Comparison of ENCODE assay signal across 7 cellular contexts in the genomic region with DNA sequence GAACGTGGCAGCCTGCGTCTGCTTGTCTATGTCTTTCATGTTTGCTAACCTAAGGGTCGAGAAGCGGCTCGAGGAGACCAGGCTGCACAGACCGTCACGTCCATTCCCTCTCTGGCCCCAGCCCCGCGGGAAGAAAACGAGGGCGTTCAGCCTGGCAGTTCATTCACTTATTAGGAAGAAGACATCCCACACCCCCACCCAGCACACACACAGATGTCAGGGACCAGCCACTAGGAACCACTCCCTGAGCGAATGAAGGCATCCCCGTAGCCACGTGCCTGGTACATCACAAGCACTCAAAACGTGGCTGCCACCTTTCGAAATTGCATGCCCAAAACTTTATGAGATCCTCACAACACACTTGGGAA. TPM values are rescaled to one million over a fixed set of nuclear protein-coding genes. Genes with fewer than 3 reads are reported as not detected.
DNase-seq lines count a peak whose midpoint lies in the region; ATAC-seq and TF ChIP-seq lines count a peak whose summit lies in the region.

No MANE protein-coding gene starts in this region.

- TF ChIP-seq CTCF in HEK293 (tag by site-specific recombination; IDR thresholded peaks at IDR 0.05) (no peak), activated B cell treated with CpG ODN at 0.5 μM for 24 hours (IDR thresholded peaks at IDR 0.05) (no peak), mucosa of descending colon (IDR thresholded peaks at IDR 0.05) (no peak)

- POLR2A ChIA-PET in HEK293 (lab: Yijun Ruan, JAX) = interaction anchor here (0.5 kb wide), 1 partner anchor 29 kb away, joined by 4 read pairs; no protein-coding TSS in a partner anchor
- POLR2A ChIA-PET in activated B cell treated with CpG ODN at 0.5 μM for 24 hours (lab: Charles Lee) = interaction anchor here (0.6 kb wide), 1 partner anchor 20 kb away, joined by 7 read pairs; no protein-coding TSS in a partner anchor

- DNase-seq in activated B cell treated with CpG ODN at 0.5 μM for 24 hours = no peak
- DNase-seq in stimulated activated naive CD8-positive, alpha-beta T cell treated with anti-CD3 and anti-CD28 coated beads, Interleukin-15, amount 100 ng/mL, for 72 hours = no peak
- no peak for DNase-seq in NCI-H1092 treated with DMSO at 0.1 percent for 48 hours (lab: John Stamatoyannopoulos, UW)
- no peak for DNase-seq in mucosa of descending colon
- no peak for DNase-seq in EL

- CTCF ChIA-PET in HEK293 (lab: Yijun Ruan, JAX) = no interaction called here
- CTCF ChIA-PET in activated B cell treated with CpG ODN at 0.5 μM for 24 hours (lab: Charles Lee) = interaction anchor here (1.2 kb wide), 1 partner anchor 9 kb away, joined by 4 read pairs; no protein-coding TSS in a partner anchor

- peaks cover 22% of the 10 kb centered on the region for H3K4me1 Mint-ChIP-seq in activated B cell treated with CpG ODN at 0.5 μM for 24 hours
- peaks cover 38% of the 10 kb centered on the region for H3K4me1 Mint-ChIP-seq in stimulated activated naive CD8-positive, alpha-beta T cell treated with anti-CD3 and anti-CD28 coated beads, Interleukin-15, amount 100 ng/mL, for 72 hours

- H3K27ac ChIP-seq in HEK293 (ENCODE audit: extremely low read depth, low read depth, low read length) = peak overlapping the region; percentile 20; the same call in 1 of the 2 replicates

- H3K27ac Mint-ChIP-seq in activated B cell treated with CpG ODN at 0.5 μM for 24 hours = peak overlapping the region; percentile 95
- H3K27ac Mint-ChIP-seq in stimulated activated naive CD8-positive, alpha-beta T cell treated with anti-CD3 and anti-CD28 coated beads, Interleukin-15, amount 100 ng/mL, for 72 hours = peak overlapping the region; percentile 99

- H3K9me3 Mint-ChIP-seq in activated B cell treated with CpG ODN at 0.5 μM for 24 hours = no peaks in the 10 kb centered on the region
- no peaks in the 10 kb centered on the region for H3K9me3 Mint-ChIP-seq in stimulated activated naive CD8-positive, alpha-beta T cell treated with anti-CD3 and anti-CD28 coated beads, Interleukin-15, amount 100 ng/mL, for 72 hours

- peaks cover 24% of the 10 kb centered on the region for H3K36me3 Mint-ChIP-seq in activated B cell treated with CpG ODN at 0.5 μM for 24 hours (ENCODE audit: low read depth)

- H3K9me3 ChIP-seq in HEK293 (ENCODE audit: control insufficient read depth, insufficient read depth, low read depth, low read length) = no peaks in the 10 kb centered on the region
- H3K9me3 ChIP-seq in iPS-15b (ENCODE audit: control insufficient read depth, insufficient read depth, low read length) = no peaks in the 10 kb centered on the region
- no peaks in the 10 kb centered on the region for H3K9me3 ChIP-seq in mucosa of descending colon

- H3K27me3 ChIP-seq in iPS-15b (ENCODE audit: control insufficient read depth, insufficient read depth, low read length) = no peaks in the 10 kb centered on the region

- H3K4me1 ChIP-seq in HEK293 (ENCODE audit: control insufficient read depth, insufficient read depth, low read length) = no peaks in the 10 kb centered on the region
- peaks cover 4% of the 10 kb centered on the region for H3K4me1 ChIP-seq in iPS-15b (ENCODE audit: control insufficient read depth, insufficient read depth, low read length)
- H3K4me1 ChIP-seq in mucosa of descending colon (ENCODE audit: low read depth) = peaks cover 4% of the 10 kb centered on the region

- intact Hi-C loops in activated B cell treated with CpG ODN at 0.5 μM for 24 hours (cut with micrococcal nuclease) = no loop called here
- intact Hi-C loops in mucosa of descending colon (cut with DNase I, micrococcal nuclease) = no loop called here

- H3K4me3 ChIP-seq in HEK293 (ENCODE audit: low read depth, low read length) (peak overlapping the region; percentile 84), iPS-15b (ENCODE audit: low read depth, low read length) (peak overlapping the region; percentile 85), mucosa of descending colon (no peak overlapping the region)

- peak overlapping the region; percentile 95 for H3K4me3 Mint-ChIP-seq in activated B cell treated with CpG ODN at 0.5 μM for 24 hours
- H3K4me3 Mint-ChIP-seq in stimulated activated naive CD8-positive, alpha-beta T cell treated with anti-CD3 and anti-CD28 coated beads, Interleukin-15, amount 100 ng/mL, for 72 hours = peak overlapping the region; percentile 91 to 95

- H3K36me3 ChIP-seq in HEK293 (ENCODE audit: control insufficient read depth in 2 of 2, insufficient read depth in 1 of 2, low read length in 2 of 2) = peaks cover 0 to 31% of the 10 kb centered on the region in 2 experiments; a peak in 1 of 3 replicates
- H3K36me3 ChIP-seq in iPS-15b (ENCODE audit: control insufficient read depth, insufficient read depth, low read length) = no peaks in the 10 kb centered on the region
- no peaks in the 10 kb centered on the region for H3K36me3 ChIP-seq in mucosa of descending colon (ENCODE audit: low read depth)

- H3K9ac ChIP-seq in iPS-15b (ENCODE audit: low read depth, low read length) = peak overlapping the region; percentile 71

- H3K27me3 Mint-ChIP-seq in activated B cell treated with CpG ODN at 0.5 μM for 24 hours = peaks cover 4% of the 10 kb centered on the region
- H3K27me3 Mint-ChIP-seq in stimulated activated naive CD8-positive, alpha-beta T cell treated with anti-CD3 and anti-CD28 coated beads, Interleukin-15, amount 100 ng/mL, for 72 hours = peaks cover 9% of the 10 kb centered on the region

- ATAC-seq in activated B cell treated with CpG ODN at 0.5 μM for 24 hours (ENCODE audit: low read depth) = no peak
- ATAC-seq in stimulated activated naive CD8-positive, alpha-beta T cell treated with anti-CD3 and anti-CD28 coated beads, Interleukin-15, amount 100 ng/mL, for 72 hours = no peak
- no peak for ATAC-seq in mucosa of descending colon

TF ChIP-seq in HEK293, 187 proteins besides CTCF, POLR2A, EP300 and RAD21 (continues in another document):
- TF ChIP-seq, protein P1, sequence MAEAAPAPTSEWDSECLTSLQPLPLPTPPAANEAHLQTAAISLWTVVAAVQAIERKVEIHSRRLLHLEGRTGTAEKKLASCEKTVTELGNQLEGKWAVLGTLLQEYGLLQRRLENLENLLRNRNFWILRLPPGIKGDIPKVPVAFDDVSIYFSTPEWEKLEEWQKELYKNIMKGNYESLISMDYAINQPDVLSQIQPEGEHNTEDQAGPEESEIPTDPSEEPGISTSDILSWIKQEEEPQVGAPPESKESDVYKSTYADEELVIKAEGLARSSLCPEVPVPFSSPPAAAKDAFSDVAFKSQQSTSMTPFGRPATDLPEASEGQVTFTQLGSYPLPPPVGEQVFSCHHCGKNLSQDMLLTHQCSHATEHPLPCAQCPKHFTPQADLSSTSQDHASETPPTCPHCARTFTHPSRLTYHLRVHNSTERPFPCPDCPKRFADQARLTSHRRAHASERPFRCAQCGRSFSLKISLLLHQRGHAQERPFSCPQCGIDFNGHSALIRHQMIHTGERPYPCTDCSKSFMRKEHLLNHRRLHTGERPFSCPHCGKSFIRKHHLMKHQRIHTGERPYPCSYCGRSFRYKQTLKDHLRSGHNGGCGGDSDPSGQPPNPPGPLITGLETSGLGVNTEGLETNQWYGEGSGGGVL (tag by site-specific recombination; IDR thresholded peaks at IDR 0.05) = no peak
- TF ChIP-seq SP7 (tag by site-specific recombination; IDR thresholded peaks at IDR 0.05) = no peak
- TF ChIP-seq ZNF366 (tag by site-specific recombination; conservative IDR thresholded peaks at IDR 0.05) = no peak
- TF ChIP-seq ZSCAN30 (tag by site-specific recombination; IDR thresholded peaks at IDR 0.05) = no peak
- no peak for TF ChIP-seq KLF8 (tag by site-specific recombination; IDR thresholded peaks at IDR 0.05)
- TF ChIP-seq ZNF18 (tag by site-specific recombination; IDR thresholded peaks at IDR 0.05) = no peak
- TF ChIP-seq PATZ1 (tag by site-specific recombination; IDR thresholded peaks at IDR 0.05) = no peak
- TF ChIP-seq ZNF157 (tag by site-specific recombination; IDR thresholded peaks at IDR 0.05) = no peak
- no peak for TF ChIP-seq ZFP41 (tag by site-specific recombination; IDR thresholded peaks at IDR 0.05; ENCODE audit: borderline replicate concordance)

RNA-seq across cellular contexts. Expression of gene MTHFSD, which starts 0.7 kb away (rescaled TPM):
- total RNA-seq in activated B cell treated with CpG ODN at 0.5 μM for 24 hours = 27.9 and 35.0 TPM in 2 replicates
- total RNA-seq in mucosa of descending colon = 10 to 100 TPM; 22.6 to 30.4 (median 25.5) TPM

RNA-seq across cellular contexts. Expression of gene FOXC2, which starts 10.9 kb away (rescaled TPM):
- total RNA-seq in activated B cell treated with CpG ODN at 0.5 μM for 24 hours (not detected in 2 replicates), mucosa of descending colon (under 1 TPM; 0.23 to 0.67 (median 0.51) TPM)

RNA-seq across cellular contexts. Expression of gene FOXL1, which starts 22.6 kb away (rescaled TPM):
- total RNA-seq in activated B cell treated with CpG ODN at 0.5 μM for 24 hours (not detected in 2 replicates), mucosa of descending colon (1 to 10 TPM; 1.1 to 3.6 (median 2.4) TPM)

RNA-seq across cellular contexts. Expression of gene FOXF1, which starts 45.4 kb away (rescaled TPM):
- total RNA-seq in activated B cell treated with CpG ODN at 0.5 μM for 24 hours (not detected in 2 replicates), mucosa of descending colon (10 to 100 TPM in 1 of 3 donors, 1 to 10 TPM in 2; 6.9 to 85.8 (median 9.9) TPM)
